ENCODE assay signal across 33 cellular contexts in genomic region chr16:47657977-47658376, GRCh38.
"Had no signal": no experiment of that assay in that cellular context is flagged by ENCODE, and none has a peak within 500 bp of the region (broad histone marks: within the 10 kb centered on the region; RNA-seq: fewer than 3 reads in every experiment).

No MANE protein-coding gene starts in this region.

- H3K27ac ChIP-seq: ascending aorta, cardiac muscle cell, WERI-Rb-1 had no signal

- FAIRE-seq: bronchial epithelial cell, TTC549 had no signal

- H3K4me1 ChIP-seq: ascending aorta had no signal

- H3K27me3 ChIP-seq: ascending aorta, cardiac muscle cell had no signal

- ATAC-seq: activated CD4-positive, alpha-beta T cell treated with anti-CD3 and anti-CD28 coated beads for 36 hours; activated CD4-positive, CD25-positive, alpha-beta regulatory T cell treated with anti-CD3 and anti-CD28 coated beads, Interleukin-2, amount 50 U/mL, for 24 hours; activated CD8-positive, alpha-beta memory T cell treated with anti-CD3 and anti-CD28 coated beads, Interleukin-2, amount 10 ng/mL, durations not matched to agents 7 days and 5 days; activated CD8-positive, alpha-beta T cell treated with anti-CD3 and anti-CD28 coated beads, Interleukin-2, amount 10 ng/mL, durations not matched to agents 7 days and 5 days; activated naive CD8-positive, alpha-beta T cell treated with anti-CD3 and anti-CD28 coated beads, Interleukin-2, amount 50 U/mL, for 24 hours; WTC11 had no signal

- DNase-seq: activated CD4-positive, alpha-beta memory T cell treated with anti-CD3 and anti-CD28 coated beads, Interleukin-2, amount 10 ng/mL, durations not matched to agents 7 days and 5 days; activated CD4-positive, alpha-beta T cell treated with anti-CD3 and anti-CD28 coated beads for 1 hour; activated CD4-positive, alpha-beta T cell treated with anti-CD3 and anti-CD28 coated beads for 36 hours; activated CD4-positive, alpha-beta T cell treated with anti-CD3 and anti-CD28 coated beads for 48 hours; activated CD4-positive, alpha-beta T cell treated with anti-CD3 and anti-CD28 coated beads, Interleukin-2, amount 10 ng/mL, durations not matched to agents 7 days and 5 days; activated CD4-positive, alpha-beta T cell treated with anti-CD3 and anti-CD28 coated beads, Interleukin-2, amount 50 U/mL, for 48 hours; activated CD4-positive, CD25-positive, alpha-beta regulatory T cell; activated CD8-positive, alpha-beta memory T cell treated with anti-CD3 and anti-CD28 coated beads for 24 hours; activated CD8-positive, alpha-beta memory T cell treated with anti-CD3 and anti-CD28 coated beads, Interleukin-2, amount 10 ng/mL, durations not matched to agents 7 days and 5 days; activated CD8-positive, alpha-beta memory T cell treated with anti-CD3 and anti-CD28 coated beads, Interleukin-2, amount 50 U/mL, for 48 hours; activated CD8-positive, alpha-beta T cell treated with anti-CD3 and anti-CD28 coated beads, Interleukin-2, amount 10 ng/mL, durations not matched to agents 7 days and 5 days; activated effector memory CD4-positive, alpha-beta T cell treated with Interleukin-2 at 50 U/mL for 16 hours; activated gamma-delta T cell; activated naive CD4-positive, alpha-beta T cell treated with anti-CD3 and anti-CD28 coated beads, Interleukin-2, amount 10 ng/mL, durations not matched to agents 7 days and 5 days; activated naive CD4-positive, alpha-beta T cell treated with Interleukin-2 at 50 U/mL for 16 hours; activated naive CD8-positive, alpha-beta T cell treated with anti-CD3 and anti-CD28 coated beads, Interleukin-2, amount 10 ng/mL, durations not matched to agents 7 days and 5 days; activated naive CD8-positive, alpha-beta T cell treated with anti-CD3 and anti-CD28 coated beads, Interleukin-2, amount 50 U/mL, for 24 hours; activated T-cell treated with anti-CD3 and anti-CD28 coated beads, Interleukin-2, amount 50 U/mL, for 24 hours; activated T-cell treated with anti-CD3 and anti-CD28 coated beads, Interleukin-2, amount 50 U/mL, for 48 hours; amygdala; anterior cingulate cortex; caudate nucleus; cerebellar nuclear complex; T-helper 1 cell; T-helper 2 cell; T-helper 9 cell; WERI-Rb-1 had no signal

- H3K4me3 ChIP-seq: ascending aorta, cardiac muscle cell had no signal

- H3K36me3 ChIP-seq: WERI-Rb-1 had no signal

- H3K9me3 ChIP-seq: ascending aorta had no signal
